Comparison of ENCODE assay signal across 1 cellular context in genomic region chr1:231028676-231029075, GRCh38.
TF ChIP-seq lines count a peak whose summit lies in the region.

No MANE protein-coding gene starts in this region.

TF ChIP-seq in endothelial cell of umbilical vein, 7 proteins besides CTCF, POLR2A, EP300 and RAD21:
- TF ChIP-seq POLR2AphosphoS5 (IDR thresholded peaks at IDR 0.05; ENCODE audit: insufficient read depth, low read depth, low read length): peak; percentile 55
- no peak for TF ChIP-seq FOS (IDR thresholded peaks at IDR 0.05; ENCODE audit: borderline replicate concordance, insufficient read depth, low read length)
- TF ChIP-seq MYC (IDR thresholded peaks at IDR 0.05; ENCODE audit: low read depth, low read length): no peak
- peak; percentile 5 for TF ChIP-seq MAX (IDR thresholded peaks at IDR 0.05; ENCODE audit: insufficient read depth, insufficient read length)
- no peak for TF ChIP-seq GATA2 (IDR thresholded peaks at IDR 0.05; ENCODE audit: insufficient read depth, insufficient read length, low read depth, low read length)
- TF ChIP-seq JUN (IDR thresholded peaks at IDR 0.05; ENCODE audit: borderline replicate concordance, insufficient read depth, insufficient read length, low read depth): no peak
- TF ChIP-seq EZH2 (IDR thresholded peaks at IDR 0.05; ENCODE audit: borderline replicate concordance, low read depth, low read length, severe bottlenecking): no peak
